In genomic region chr20:57060407-57061057, GRCh38 we compare ENCODE assay signal across 29 cellular contexts.
DNase-seq lines count a peak whose midpoint lies in the region; ATAC-seq, FAIRE-seq and TF ChIP-seq lines count a peak whose summit lies in the region.
"Had no signal": no experiment of that assay in that cellular context is flagged by ENCODE, and none has a peak within 500 bp of the region (broad histone marks: within the 10 kb centered on the region; RNA-seq: fewer than 3 reads in every experiment).

No MANE protein-coding gene starts in this region.

- H3K9me3 ChIP-seq in upper lobe of right lung = no peaks in the 10 kb centered on the region
- H3K9me3 ChIP-seq: gastroesophageal sphincter, left lung, Peyer's patch, upper lobe of left lung had no signal

- no peak overlapping the region for H3K27ac ChIP-seq in upper lobe of right lung
- H3K27ac ChIP-seq: 22Rv1, gastroesophageal sphincter, left lung, Peyer's patch, upper lobe of left lung had no signal

- ATAC-seq in upper lobe of right lung (no peak), GM21825 (IDR thresholded peaks at IDR 0.05; ENCODE audit: unreplicated experiment) (no peak)
- ATAC-seq: activated CD8-positive, alpha-beta T cell treated with anti-CD3 and anti-CD28 coated beads, Interleukin-2, amount 10 ng/mL, durations not matched to agents 7 days and 5 days; gastroesophageal sphincter; left lung had no signal

- intact Hi-C loops in upper lobe of right lung (cut with DNase I) = no loop called here

- no peaks in the 10 kb centered on the region for H3K4me1 ChIP-seq in upper lobe of right lung
- H3K4me1 ChIP-seq: gastroesophageal sphincter, left lung, Peyer's patch, upper lobe of left lung had no signal

- no peak overlapping the region for H3K4me3 ChIP-seq in epithelial cell of esophagus (ENCODE audit: low read length)
- H3K4me3 ChIP-seq in upper lobe of right lung = no peak overlapping the region
- H3K4me3 ChIP-seq: gastroesophageal sphincter, left lung, Peyer's patch, smooth muscle cell, upper lobe of left lung had no signal

- TF ChIP-seq CTCF in epithelial cell of esophagus (IDR thresholded peaks at IDR 0.05; ENCODE audit: insufficient read depth, low read depth, low read length, missing control alignments) (no peak), upper lobe of right lung (IDR thresholded peaks at IDR 0.05) (no peak)

- FAIRE-seq in RCC 7860 (lab: Jason Lieb, UNC) = no peak
- FAIRE-seq: D721Med, endometrium, GM12892 had no signal

- DNase-seq in NOMO-1 treated with DMSO at 0.1 percent for 48 hours (lab: John Stamatoyannopoulos, UW; ENCODE audit: unreplicated experiment) (peak; percentile 28), NOMO-1 treated with dmso at 0.1 percent for 144 hours (lab: John Stamatoyannopoulos, UW; ENCODE audit: unreplicated experiment) (no peak), RCC 7860 (ENCODE audit: low spot score) (peak; percentile 35), epithelial cell of esophagus (ENCODE audit: low read depth) (peak; percentile 42), upper lobe of right lung (peak; percentile 31), retina (no peak), AG08395 (ENCODE audit: low spot score) (no peak)
- DNase-seq: activated gamma-delta T cell; activated naive CD8-positive, alpha-beta T cell treated with anti-CD3 and anti-CD28 coated beads, Interleukin-2, amount 10 ng/mL, durations not matched to agents 7 days and 5 days; CD4-positive, alpha-beta T cell; immature natural killer cell; IMR-90; left lung; NCI-H1048; NCI-H1694; NCI-H524 treated with DMSO at 0.1 percent for 48 hours; NK-92 treated with Interleukin-12 subunit alpha and Interleukin-12 subunit beta, amount 100 ng/mL, for 24 hours; occipital lobe; stimulated activated CD4-positive, alpha-beta T cell treated with anti-CD3 and anti-CD28 coated beads, Interleukin-1b, Interleukin-23, amount 100 ng/mL, for 48 hours had no signal

- no peaks in the 10 kb centered on the region for H3K36me3 ChIP-seq in upper lobe of right lung
- H3K36me3 ChIP-seq: gastroesophageal sphincter, left lung, Peyer's patch, upper lobe of left lung had no signal

- peaks cover 21% of the 10 kb centered on the region for H3K27me3 ChIP-seq in upper lobe of right lung
- H3K27me3 ChIP-seq: Peyer's patch, upper lobe of left lung had no signal

Comparison
In these comparisons a context has a peak if more than half of its experiments do, and no peak if none do; other contexts are left out.
1. DNase-seq: peak in NOMO-1 treated with DMSO at 0.1 percent for 48 hours (single experiment), RCC 7860 (single experiment), epithelial cell of esophagus (single experiment) and upper lobe of right lung (single experiment); none in NOMO-1 treated with dmso at 0.1 percent for 144 hours (single experiment), retina (single experiment) and AG08395 (single experiment).